27 cellular contexts compared by ENCODE assay signal in genomic region chr3:119161240-119161639, GRCh38. TPM values are rescaled to one million over a fixed set of nuclear protein-coding genes. Genes with fewer than 3 reads are reported as not detected.
"Had no signal": no experiment of that assay in that cellular context is flagged by ENCODE, and none has a peak within 500 bp of the region (broad histone marks: within the 10 kb centered on the region; RNA-seq: fewer than 3 reads in every experiment).

No MANE protein-coding gene starts in this region.

- H3K4me3 ChIP-seq: cardiac muscle cell, esophagus muscularis mucosa, gastrocnemius medialis, lower lobe of right lung, neural progenitor cell, prostate gland, spleen, thoracic aorta, upper lobe of right lung had no signal

- ATAC-seq: activated CD8-positive, alpha-beta memory T cell treated with anti-CD3 and anti-CD28 coated beads, Interleukin-2, amount 10 ng/mL, durations not matched to agents 7 days and 5 days; activated naive CD8-positive, alpha-beta T cell treated with anti-CD3 and anti-CD28 coated beads, Interleukin-2, amount 50 U/mL, for 24 hours; gastrocnemius medialis; left cardiac atrium; lower lobe of right lung; naive thymus-derived CD4-positive, alpha-beta T cell; T-helper 17 cell; upper lobe of right lung had no signal

- H3K27me3 ChIP-seq: cardiac muscle cell, esophagus muscularis mucosa, gastrocnemius medialis, neural progenitor cell, spleen, upper lobe of right lung had no signal

- H3K36me3 ChIP-seq: cardiac muscle cell, esophagus muscularis mucosa, gastrocnemius medialis, lower lobe of right lung, neural progenitor cell, prostate gland, spleen, thoracic aorta, upper lobe of right lung had no signal

- H3K4me2 ChIP-seq: neural progenitor cell had no signal

- H3K36me3 Mint-ChIP-seq: activated CD8-positive, alpha-beta memory T cell treated with anti-CD3 and anti-CD28 coated beads, Interleukin-2, amount 10 ng/mL, durations not matched to agents 7 days and 5 days; neural progenitor cell had no signal

- H3K27ac Mint-ChIP-seq: activated CD4-positive, alpha-beta memory T cell treated with anti-CD3 and anti-CD28 coated beads, Interleukin-2, amount 10 ng/mL, durations not matched to agents 7 days and 5 days; activated CD4-positive, alpha-beta T cell treated with anti-CD3 and anti-CD28 coated beads, Interleukin-2, amount 10 ng/mL, durations not matched to agents 24 days and 14 days; activated CD8-positive, alpha-beta memory T cell treated with anti-CD3 and anti-CD28 coated beads, Interleukin-2, amount 10 ng/mL, durations not matched to agents 7 days and 5 days; activated naive CD8-positive, alpha-beta T cell treated with anti-CD3 and anti-CD28 coated beads, Interleukin-2, amount 50 U/mL, for 24 hours; naive thymus-derived CD4-positive, alpha-beta T cell; neural progenitor cell; T-helper 17 cell had no signal

- H3K4me3 Mint-ChIP-seq: activated CD4-positive, alpha-beta memory T cell treated with anti-CD3 and anti-CD28 coated beads, Interleukin-2, amount 10 ng/mL, durations not matched to agents 7 days and 5 days; activated CD4-positive, alpha-beta T cell treated with anti-CD3 and anti-CD28 coated beads, Interleukin-2, amount 10 ng/mL, durations not matched to agents 24 days and 14 days; activated CD8-positive, alpha-beta memory T cell treated with anti-CD3 and anti-CD28 coated beads, Interleukin-2, amount 10 ng/mL, durations not matched to agents 7 days and 5 days; activated naive CD8-positive, alpha-beta T cell treated with anti-CD3 and anti-CD28 coated beads, Interleukin-2, amount 50 U/mL, for 24 hours; naive thymus-derived CD4-positive, alpha-beta T cell; neural progenitor cell; T-helper 17 cell had no signal

- H3K9me3 ChIP-seq: gastrocnemius medialis, lower lobe of right lung, prostate gland, upper lobe of right lung had no signal

- H2AFZ ChIP-seq: neural progenitor cell had no signal

- H3K27ac ChIP-seq: cardiac muscle cell, esophagus muscularis mucosa, gastrocnemius medialis, lower lobe of right lung, neural progenitor cell, prostate gland, spleen, thoracic aorta, upper lobe of right lung had no signal

- H3K27me3 Mint-ChIP-seq: activated CD4-positive, alpha-beta T cell treated with anti-CD3 and anti-CD28 coated beads, Interleukin-2, amount 10 ng/mL, durations not matched to agents 24 days and 14 days had no signal

- H3K4me1 Mint-ChIP-seq: activated CD4-positive, alpha-beta memory T cell treated with anti-CD3 and anti-CD28 coated beads, Interleukin-2, amount 10 ng/mL, durations not matched to agents 7 days and 5 days; activated CD4-positive, alpha-beta T cell treated with anti-CD3 and anti-CD28 coated beads, Interleukin-2, amount 10 ng/mL, durations not matched to agents 24 days and 14 days; activated CD8-positive, alpha-beta memory T cell treated with anti-CD3 and anti-CD28 coated beads, Interleukin-2, amount 10 ng/mL, durations not matched to agents 7 days and 5 days; activated naive CD8-positive, alpha-beta T cell treated with anti-CD3 and anti-CD28 coated beads, Interleukin-2, amount 50 U/mL, for 24 hours; naive thymus-derived CD4-positive, alpha-beta T cell; neural progenitor cell; T-helper 17 cell had no signal

- DNase-seq: activated CD4-positive, alpha-beta memory T cell treated with anti-CD3 and anti-CD28 coated beads, Interleukin-2, amount 10 ng/mL, durations not matched to agents 7 days and 5 days; activated CD4-positive, alpha-beta T cell treated with anti-CD3 and anti-CD28 coated beads, Interleukin-2, amount 10 ng/mL, durations not matched to agents 24 days and 14 days; activated CD8-positive, alpha-beta memory T cell treated with anti-CD3 and anti-CD28 coated beads, Interleukin-2, amount 10 ng/mL, durations not matched to agents 7 days and 5 days; activated effector memory CD4-positive, alpha-beta T cell treated with anti-CD3 and anti-CD28 coated beads, Interleukin-2, amount 50 U/mL, for 16 hours; activated naive CD4-positive, alpha-beta T cell treated with anti-CD3 and anti-CD28 coated beads, Interleukin-2, amount 50 U/mL, for 16 hours; activated naive CD8-positive, alpha-beta T cell treated with anti-CD3 and anti-CD28 coated beads, Interleukin-2, amount 50 U/mL, for 24 hours; activated T-cell treated with anti-CD3 and anti-CD28 coated beads for 4 hours; effector CD4-positive, alpha-beta T cell; gastrocnemius medialis; hypothalamus; left cardiac atrium; lower lobe of right lung; naive thymus-derived CD4-positive, alpha-beta T cell; spleen; stimulated activated CD4-positive, alpha-beta T cell treated with anti-CD3 and anti-CD28 coated beads, Interleukin-4, amount 100 ng/mL, for 1 hour; stimulated activated naive CD4-positive, alpha-beta T cell; SW 1271; T-helper 17 cell; upper lobe of right lung had no signal

- H3K9me3 Mint-ChIP-seq: activated CD4-positive, alpha-beta memory T cell treated with anti-CD3 and anti-CD28 coated beads, Interleukin-2, amount 10 ng/mL, durations not matched to agents 7 days and 5 days; activated naive CD8-positive, alpha-beta T cell treated with anti-CD3 and anti-CD28 coated beads, Interleukin-2, amount 50 U/mL, for 24 hours had no signal

- H3K4me1 ChIP-seq: esophagus muscularis mucosa, gastrocnemius medialis, lower lobe of right lung, neural progenitor cell, prostate gland, spleen, upper lobe of right lung had no signal

RNA-seq across cellular contexts. Expression of gene UPK1B, which starts 12.2 kb away (rescaled TPM):
- total RNA-seq: activated CD4-positive, alpha-beta memory T cell treated with anti-CD3 and anti-CD28 coated beads, Interleukin-2, amount 10 ng/mL, durations not matched to agents 7 days and 5 days; activated CD4-positive, alpha-beta T cell treated with anti-CD3 and anti-CD28 coated beads, Interleukin-2, amount 10 ng/mL, durations not matched to agents 24 days and 14 days; activated CD8-positive, alpha-beta memory T cell treated with anti-CD3 and anti-CD28 coated beads, Interleukin-2, amount 10 ng/mL, durations not matched to agents 7 days and 5 days; cardiac muscle cell; chondrocyte; esophagus muscularis mucosa; gastrocnemius medialis; lower lobe of right lung; mesenteric fat pad; naive thymus-derived CD4-positive, alpha-beta T cell; prostate gland; spleen; T-helper 17 cell had no signal

RNA-seq across cellular contexts. Expression of gene TEX55, which starts 15.3 kb away (rescaled TPM):
- total RNA-seq: activated CD4-positive, alpha-beta memory T cell treated with anti-CD3 and anti-CD28 coated beads, Interleukin-2, amount 10 ng/mL, durations not matched to agents 7 days and 5 days; activated CD4-positive, alpha-beta T cell treated with anti-CD3 and anti-CD28 coated beads, Interleukin-2, amount 10 ng/mL, durations not matched to agents 24 days and 14 days; activated CD8-positive, alpha-beta memory T cell treated with anti-CD3 and anti-CD28 coated beads, Interleukin-2, amount 10 ng/mL, durations not matched to agents 7 days and 5 days; cardiac muscle cell; chondrocyte; esophagus muscularis mucosa; gastrocnemius medialis; left cardiac atrium; lower lobe of right lung; mesenteric fat pad; naive thymus-derived CD4-positive, alpha-beta T cell; omental fat pad; spleen; T-helper 17 cell; thoracic aorta; upper lobe of right lung had no signal
